In the genomic region with DNA sequence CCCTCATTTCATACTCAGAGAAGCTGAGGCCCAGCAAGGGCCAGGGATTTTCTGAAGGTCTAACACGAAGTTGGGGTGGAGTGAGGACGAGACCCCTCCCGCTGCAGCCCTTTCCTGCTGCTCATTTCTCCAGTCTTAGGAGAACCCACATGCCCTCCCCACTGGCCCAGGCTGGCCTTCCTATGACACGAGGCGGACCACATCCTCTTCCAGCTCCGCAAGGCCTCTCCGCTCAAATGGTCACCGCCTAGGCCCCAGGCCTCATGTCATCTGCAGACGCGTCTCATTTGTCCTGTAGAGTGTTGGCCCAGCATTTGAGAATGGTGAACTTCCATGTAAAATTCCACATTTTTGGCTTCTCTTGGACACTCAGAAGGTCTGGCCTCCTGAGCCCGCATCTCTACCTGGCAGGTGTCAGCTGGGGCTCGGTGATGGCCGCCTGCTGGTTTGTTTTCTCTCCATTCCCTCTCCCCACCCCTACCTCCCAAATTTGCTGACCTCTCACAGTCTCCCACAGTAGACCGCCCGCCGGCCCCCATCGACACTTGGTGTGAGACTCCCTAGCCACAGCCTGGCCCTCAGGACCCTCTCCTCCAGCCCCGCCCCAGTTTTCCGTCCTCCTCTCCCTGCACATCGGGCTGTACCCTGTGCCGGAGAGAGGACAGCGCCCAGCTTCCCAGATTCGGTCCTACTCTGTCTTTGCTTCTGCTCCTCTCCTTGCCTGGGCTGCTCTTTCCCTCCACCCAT, we compare ENCODE assay signal across 14 cellular contexts. TPM values are rescaled to one million over a fixed set of nuclear protein-coding genes. Genes with fewer than 3 reads are reported as not detected.
DNase-seq lines count a peak whose midpoint lies in the region; ATAC-seq and TF ChIP-seq lines count a peak whose summit lies in the region.
"Had no signal": no experiment of that assay in that cellular context is flagged by ENCODE, and none has a peak within 500 bp of the region (broad histone marks: within the 10 kb centered on the region; RNA-seq: fewer than 3 reads in every experiment).

No MANE protein-coding gene starts in this region.

- H3K56ac ChIP-seq in mesendoderm (ENCODE audit: low read length): no peak overlapping the region

- no peaks in the 10 kb centered on the region for H3K79me2 ChIP-seq in mesendoderm (ENCODE audit: control insufficient read depth, insufficient read depth, low read length)

- H3K18ac ChIP-seq in mesendoderm (ENCODE audit: low read length): no peak overlapping the region

- H3K36me3 ChIP-seq in left lung (peaks cover 0 to 24% of the 10 kb centered on the region in 2 donors), rectal smooth muscle tissue (ENCODE audit: control insufficient read depth, insufficient read depth, low read length) (peaks cover 3% of the 10 kb centered on the region), mesendoderm (ENCODE audit: control insufficient read depth, insufficient read depth, low read length) (peaks cover 3% of the 10 kb centered on the region)

- H3K4me2 ChIP-seq in mesendoderm (ENCODE audit: low read length): no peak overlapping the region

- H3K27me3 ChIP-seq in left lung (no peaks in the 10 kb centered on the region), rectal smooth muscle tissue (ENCODE audit: control insufficient read depth, insufficient read depth, low read length) (no peaks in the 10 kb centered on the region), mesendoderm (ENCODE audit: insufficient read depth, low read length, poor library complexity) (no peaks in the 10 kb centered on the region)

- H3K27ac ChIP-seq in left lung: peak overlapping the region; percentile 84 to 98
- H3K27ac ChIP-seq in rectal smooth muscle tissue (ENCODE audit: low read depth, low read length): peak overlapping the region; percentile 11
- H3K27ac ChIP-seq in mesendoderm (ENCODE audit: low read depth, low read length): no peak overlapping the region

- peaks cover 12 to 84% of the 10 kb centered on the region in 2 donors for H3K4me1 ChIP-seq in left lung
- peaks cover 23% of the 10 kb centered on the region for H3K4me1 ChIP-seq in rectal smooth muscle tissue (ENCODE audit: control insufficient read depth, insufficient read depth, low read length)
- H3K4me1 ChIP-seq in mesendoderm (ENCODE audit: control insufficient read depth, low read depth, low read length): no peaks in the 10 kb centered on the region
- H3K4me1 ChIP-seq: HAP-1 had no signal

- CTCF ChIA-PET in activated CD8-positive, alpha-beta T cell treated with anti-CD3 and anti-CD28 coated beads for 36 hours (lab: Charles Lee): no interaction called here

- no peak overlapping the region for H4K5ac ChIP-seq in mesendoderm (ENCODE audit: low read length)

- H3K4me3 ChIP-seq in left lung (no peak overlapping the region), rectal smooth muscle tissue (ENCODE audit: low read length) (no peak overlapping the region), mesendoderm (ENCODE audit: low read length) (no peak overlapping the region)
- H3K4me3 ChIP-seq: HAP-1 had no signal

- no peak overlapping the region for H3K23ac ChIP-seq in mesendoderm (ENCODE audit: low read length)

- H3K9me3 Mint-ChIP-seq in activated CD8-positive, alpha-beta T cell treated with anti-CD3 and anti-CD28 coated beads for 36 hours: no peaks in the 10 kb centered on the region
- H3K9me3 Mint-ChIP-seq: activated naive CD4-positive, alpha-beta T cell treated with anti-CD3 and anti-CD28 coated beads, Interleukin-2, amount 10 ng/mL, durations not matched to agents 7 days and 5 days had no signal

- H3K79me1 ChIP-seq in mesendoderm (ENCODE audit: low read length): peaks cover 16% of the 10 kb centered on the region

- H3K27me3 Mint-ChIP-seq in activated CD8-positive, alpha-beta T cell treated with anti-CD3 and anti-CD28 coated beads for 36 hours: no peaks in the 10 kb centered on the region
- H3K27me3 Mint-ChIP-seq: activated naive CD4-positive, alpha-beta T cell treated with anti-CD3 and anti-CD28 coated beads, Interleukin-2, amount 10 ng/mL, durations not matched to agents 7 days and 5 days had no signal

- intact Hi-C loops in left lung (cut with DNase I): no loop called here
- intact Hi-C loops in activated CD8-positive, alpha-beta T cell treated with anti-CD3 and anti-CD28 coated beads for 36 hours (cut with micrococcal nuclease): no loop called here

- no peak overlapping the region for H2BK5ac ChIP-seq in mesendoderm (ENCODE audit: low read length)

- peaks cover 16% of the 10 kb centered on the region for H3K36me3 Mint-ChIP-seq in activated CD8-positive, alpha-beta T cell treated with anti-CD3 and anti-CD28 coated beads for 36 hours (ENCODE audit: low read depth)

- no peak overlapping the region for H2BK15ac ChIP-seq in mesendoderm (replicated peaks; ENCODE audit: low read depth)

- ATAC-seq in left lung: no peak
- no peak for ATAC-seq in activated CD8-positive, alpha-beta T cell treated with anti-CD3 and anti-CD28 coated beads for 36 hours

- no peaks in the 10 kb centered on the region for H3K9me3 ChIP-seq in left lung
- H3K9me3 ChIP-seq: HAP-1 had no signal

- peak; percentile 71 for DNase-seq in Ammon's horn (ENCODE audit: low spot score)
- peak; percentile 53 for DNase-seq in UCSD-AML1 (lab: John Stamatoyannopoulos, UW; ENCODE audit: unreplicated experiment)
- peak in 1 of 2 donors; percentile 68 for DNase-seq in left lung
- no peak for DNase-seq in mesendoderm
- DNase-seq in NCI-H345 treated with DMSO at 0.1 percent for 48 hours (lab: John Stamatoyannopoulos, UW; ENCODE audit: unreplicated experiment): no peak
- DNase-seq in activated CD4-positive, alpha-beta T cell treated with anti-CD3 and anti-CD28 coated beads, Interleukin-2, amount 50 U/mL, for 1 hour: no peak
- DNase-seq in activated CD8-positive, alpha-beta T cell treated with anti-CD3 and anti-CD28 coated beads for 36 hours: no peak
- DNase-seq: activated naive CD4-positive, alpha-beta T cell treated with anti-CD3 and anti-CD28 coated beads, Interleukin-2, amount 10 ng/mL, durations not matched to agents 7 days and 5 days; DMS153; NCI-H1417; NCI-H446 treated with DMSO at 0.1 percent for 48 hours; stimulated activated CD4-positive, alpha-beta T cell treated with anti-CD3 and anti-CD28 coated beads, Interleukin-1b, Interleukin-23, amount 100 ng/mL, for 48 hours had no signal

- peaks cover 11% of the 10 kb centered on the region for H3K4me1 Mint-ChIP-seq in activated CD8-positive, alpha-beta T cell treated with anti-CD3 and anti-CD28 coated beads for 36 hours (ENCODE audit: low read depth)
- H3K4me1 Mint-ChIP-seq: activated naive CD4-positive, alpha-beta T cell treated with anti-CD3 and anti-CD28 coated beads, Interleukin-2, amount 10 ng/mL, durations not matched to agents 7 days and 5 days had no signal

- no peak overlapping the region for H3K27ac Mint-ChIP-seq in activated CD8-positive, alpha-beta T cell treated with anti-CD3 and anti-CD28 coated beads for 36 hours
- H3K27ac Mint-ChIP-seq: activated naive CD4-positive, alpha-beta T cell treated with anti-CD3 and anti-CD28 coated beads, Interleukin-2, amount 10 ng/mL, durations not matched to agents 7 days and 5 days had no signal

- H3K9ac ChIP-seq in rectal smooth muscle tissue (ENCODE audit: low read length) (no peak overlapping the region), mesendoderm (ENCODE audit: low read length) (no peak overlapping the region)

- no peak overlapping the region for H4K8ac ChIP-seq in mesendoderm (ENCODE audit: low read depth, low read length)

- H2BK120ac ChIP-seq in mesendoderm (ENCODE audit: low read depth, low read length): no peak overlapping the region

- H3K4me3 Mint-ChIP-seq in activated CD8-positive, alpha-beta T cell treated with anti-CD3 and anti-CD28 coated beads for 36 hours: no peak overlapping the region
- H3K4me3 Mint-ChIP-seq: activated naive CD4-positive, alpha-beta T cell treated with anti-CD3 and anti-CD28 coated beads, Interleukin-2, amount 10 ng/mL, durations not matched to agents 7 days and 5 days had no signal

- no CpG with 5 or more reads among the region's 23 CpGs for WGBS in mesendoderm (ENCODE audit: extremely low coverage, insufficient coverage, low lambda C conversion rate)

- POLR2A ChIA-PET in activated CD8-positive, alpha-beta T cell treated with anti-CD3 and anti-CD28 coated beads for 36 hours (lab: Charles Lee): no interaction called here

- H3K4ac ChIP-seq in mesendoderm (ENCODE audit: low read depth, low read length): no peak overlapping the region

- H2AK5ac ChIP-seq in mesendoderm (ENCODE audit: low read length): no peak overlapping the region

- no peak for TF ChIP-seq CTCF in left lung (IDR thresholded peaks at IDR 0.05)
- no peak for TF ChIP-seq CTCF in activated CD8-positive, alpha-beta T cell treated with anti-CD3 and anti-CD28 coated beads for 36 hours (IDR thresholded peaks at IDR 0.05)

RNA-seq across cellular contexts. Expression of a gene that starts 51.7 kb away (rescaled TPM):
- total RNA-seq in left lung: 100 to 1,000 TPM; 165 to 229 TPM
- polyA plus RNA-seq in mesendoderm (2013, experiment 1 of 2): 55.0 TPM
- polyA plus RNA-seq in mesendoderm (2013, experiment 2 of 2): 57.1 TPM
- 10 to 100 TPM; 56.1 to 57.0 TPM for total RNA-seq in activated CD8-positive, alpha-beta T cell treated with anti-CD3 and anti-CD28 coated beads for 36 hours

Comparison
In these comparisons a context has a peak if more than half of its experiments do, and no peak if none do; other contexts are left out.
1. DNase-seq: peak in Ammon's horn (single experiment) and UCSD-AML1 (single experiment); none in mesendoderm (single experiment), NCI-H345 treated with DMSO at 0.1 percent for 48 hours (single experiment), activated CD4-positive, alpha-beta T cell treated with anti-CD3 and anti-CD28 coated beads, Interleukin-2, amount 50 U/mL, for 1 hour (single experiment) and activated CD8-positive, alpha-beta T cell treated with anti-CD3 and anti-CD28 coated beads for 36 hours (single experiment).